8 cellular contexts compared by ENCODE assay signal in genomic region chr13:50080856-50081105, GRCh38.
DNase-seq lines count a peak whose midpoint lies in the region; ATAC-seq and TF ChIP-seq lines count a peak whose summit lies in the region.

No MANE protein-coding gene starts in this region.

- DNase-seq in BE2C (no peak), ascending aorta (ENCODE audit: low spot score in 2 of 2) (no peak), left kidney (ENCODE audit: low read depth, low spot score) (peak; percentile 80), tibial artery (no peak), NCI-H510A (lab: John Stamatoyannopoulos, UW) (no peak)

- peak overlapping the region; percentile 89 to 96 for H3K27ac ChIP-seq in ascending aorta
- peak overlapping the region; percentile 96 to 98 for H3K27ac ChIP-seq in tibial artery

- H3K4me1 ChIP-seq in BE2C (no peaks in the 10 kb centered on the region), ascending aorta (peaks cover 0 to 6% of the 10 kb centered on the region in 2 donors), tibial artery (peaks cover 0 to 26% (median 7%) of the 10 kb centered on the region in 4 donors)

- ATAC-seq in HG02759 (IDR thresholded peaks at IDR 0.05; ENCODE audit: unreplicated experiment) (peak; percentile 1), HG02970 (IDR thresholded peaks at IDR 0.05; ENCODE audit: low FRiP score, unreplicated experiment) (no peak), HG02885 (IDR thresholded peaks at IDR 0.05; ENCODE audit: poor library complexity, unreplicated experiment) (no peak)

- H3K36me3 ChIP-seq in BE2C (peaks cover 7% of the 10 kb centered on the region), ascending aorta (no peaks in the 10 kb centered on the region), tibial artery (no peaks in the 10 kb centered on the region)

- H3K4me3 ChIP-seq in BE2C (ENCODE audit: low read depth, low read length) (peak overlapping the region; percentile 89), ascending aorta (peak overlapping the region; percentile 78 to 95), tibial artery (peak overlapping the region; percentile 86 to 95)

- H3K27me3 ChIP-seq in BE2C (no peaks in the 10 kb centered on the region), ascending aorta (no peaks in the 10 kb centered on the region), tibial artery (no peaks in the 10 kb centered on the region)

- no peak for TF ChIP-seq CTCF in BE2C (IDR thresholded peaks at IDR 0.05; ENCODE audit: low read depth, low read length)
- no peak for TF ChIP-seq CTCF in ascending aorta (IDR thresholded peaks at IDR 0.05)
- no peak for TF ChIP-seq CTCF in tibial artery (IDR thresholded peaks at IDR 0.05)

- no peaks in the 10 kb centered on the region for H3K9me3 ChIP-seq in BE2C
- no peaks in the 10 kb centered on the region for H3K9me3 ChIP-seq in ascending aorta
- H3K9me3 ChIP-seq in tibial artery = no peaks in the 10 kb centered on the region

- intact Hi-C loops in ascending aorta (cut with DNase I) = loop anchor here (5.0 to 10.0 kb wide), 4 partner anchors 103 to 388 kb away; partner anchors contain the start of gene EBPL
- intact Hi-C loops in tibial artery (cut with DNase I; ENCODE audit: low total_unique reads) = loop anchor here (2.0 kb wide), 1 partner anchor 84 kb away; the partner anchor contains the start of gene TRIM13
